In the genomic region with DNA sequence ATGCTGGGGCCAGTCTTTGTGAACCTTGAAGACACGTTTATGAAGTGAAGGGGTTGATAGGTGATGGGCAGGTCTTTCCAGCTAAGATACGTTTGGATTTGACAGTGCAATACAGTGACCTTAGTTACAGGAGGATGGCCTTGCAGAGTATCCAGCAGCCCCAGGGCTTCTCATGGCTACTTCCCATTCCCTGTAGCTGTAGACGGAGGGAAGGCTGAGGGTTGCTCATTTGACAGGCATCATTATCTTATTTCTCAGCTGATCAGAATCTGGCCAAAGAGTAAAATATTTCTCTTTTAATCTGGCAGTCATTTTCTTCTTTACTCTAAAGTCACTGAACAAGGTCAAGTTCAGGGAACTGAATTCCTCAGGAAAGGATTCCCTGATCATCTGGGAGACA, we compare ENCODE assay signal across 19 cellular contexts.
"Had no signal": no experiment of that assay in that cellular context is flagged by ENCODE, and none has a peak within 500 bp of the region (broad histone marks: within the 10 kb centered on the region; RNA-seq: fewer than 3 reads in every experiment).

No MANE protein-coding gene starts in this region.

- H3K36me3 ChIP-seq: SJCRH30 had no signal

- DNase-seq: KBM-7; MV-4-11; NCI-H1048; NCI-H1105; NCI-H1436 treated with DMSO at 0.1 percent for 48 hours; NCI-H1694; NCI-H187 treated with DMSO at 0.1 percent for 48 hours; NCI-H2029 treated with DMSO at 0.1 percent for 48 hours; NCI-H2171 treated with DMSO at 0.1 percent for 48 hours; NCI-H345; NCI-H446 treated with DMSO at 0.1 percent for 48 hours; NCI-H82; NK-92 treated with Interleukin-12 subunit alpha and Interleukin-12 subunit beta, amount 100 ng/mL, for 24 hours; PC-3; SJCRH30 had no signal

- H3K4me3 ChIP-seq: SJCRH30 had no signal

- H3K4me1 ChIP-seq: SJCRH30 had no signal

- ATAC-seq: Panc1, PC-3, Right ventricle myocardium inferior, SK-N-SH treated with all-trans-retinoic acid at 6 μM for 48 hours had no signal

- H3K27me3 ChIP-seq: SJCRH30 had no signal

- H3K27ac ChIP-seq: HL-60, SJCRH30 had no signal
